11 cellular contexts compared by ENCODE assay signal in genomic region chr6:160029525-160029924, GRCh38.
A peak's percentile ranks its signal among the peaks of the same experiment; 100 is the strongest.
DNase-seq lines count a peak whose midpoint lies in the region; ATAC-seq and TF ChIP-seq lines count a peak whose summit lies in the region.
"Had no signal": no experiment of that assay in that cellular context is flagged by ENCODE, and none has a peak within 500 bp of the region (broad histone marks: within the 10 kb centered on the region; RNA-seq: fewer than 3 reads in every experiment).

No MANE protein-coding gene starts in this region.

- no peaks in the 10 kb centered on the region for H3K9me3 Mint-ChIP-seq in progenitor cell of endocrine pancreas (ENCODE audit: low read depth)

- no peak for ATAC-seq in GM18520 (IDR thresholded peaks at IDR 0.05; ENCODE audit: unreplicated experiment)
- ATAC-seq: Panc1 had no signal

- no peak overlapping the region for H3K4me3 Mint-ChIP-seq in progenitor cell of endocrine pancreas (ENCODE audit: low read depth)

- peaks cover 3% of the 10 kb centered on the region for H3K4me1 Mint-ChIP-seq in progenitor cell of endocrine pancreas (ENCODE audit: low read depth)

- H3K27ac Mint-ChIP-seq in progenitor cell of endocrine pancreas, result peak overlapping the region; percentile 66

- no peaks in the 10 kb centered on the region for H3K9me3 ChIP-seq in SJSA1 (replicated peaks)
- H3K9me3 ChIP-seq: colonic mucosa had no signal

- no peaks in the 10 kb centered on the region for H3K27me3 ChIP-seq in ACC112 (ENCODE audit: insufficient read depth, low read length)
- H3K27me3 ChIP-seq in SJSA1 (replicated peaks), result no peaks in the 10 kb centered on the region
- H3K27me3 ChIP-seq: colonic mucosa had no signal

- no peak overlapping the region for H3K4me3 ChIP-seq in ACC112 (ENCODE audit: low read depth, low read length)
- H3K4me3 ChIP-seq in SJSA1, result no peak overlapping the region
- H3K4me3 ChIP-seq: colonic mucosa had no signal

- no peak for TF ChIP-seq CTCF in progenitor cell of endocrine pancreas (IDR thresholded peaks at IDR 0.05; ENCODE audit: unreplicated experiment)

- H3K27me3 Mint-ChIP-seq in progenitor cell of endocrine pancreas, result no peaks in the 10 kb centered on the region

- H3K36me3 ChIP-seq in ACC112 (ENCODE audit: insufficient read depth, low read length) (peaks cover 31% of the 10 kb centered on the region), SJSA1 (peaks cover 85% of the 10 kb centered on the region)

- DNase-seq in SJSA1 (ENCODE audit: low read depth in 1 of 2, low spot score in 2 of 2) (no peak), glomerular visceral epithelial cell (ENCODE audit: extremely low spot score) (peak; percentile 47), progenitor cell of endocrine pancreas (ENCODE audit: low spot score, unreplicated experiment) (no peak), DMS79 treated with DMSO at 0.1 percent for 48 hours (lab: John Stamatoyannopoulos, UW) (no peak)
- DNase-seq in stimulated activated naive CD4-positive, alpha-beta T cell (lab: John Stamatoyannopoulos, UW), result no peak
- DNase-seq in activated CD4-positive, alpha-beta T cell treated with anti-CD3 and anti-CD28 coated beads for 48 hours, result no peak
- DNase-seq: KBM-7 had no signal

- H2AFZ ChIP-seq in ACC112 (ENCODE audit: low read length, unreplicated experiment), result no peak overlapping the region

- H3K4me1 ChIP-seq in ACC112 (ENCODE audit: control insufficient read depth, insufficient read depth, low read length, unreplicated experiment) (peaks cover 27% of the 10 kb centered on the region), SJSA1 (replicated peaks) (peaks cover 19% of the 10 kb centered on the region)
- H3K4me1 ChIP-seq: colonic mucosa had no signal

- H3K36me3 Mint-ChIP-seq in progenitor cell of endocrine pancreas (ENCODE audit: insufficient read depth), result peaks cover 32% of the 10 kb centered on the region

- peaks cover 7% of the 10 kb centered on the region for H3K79me2 ChIP-seq in ACC112 (ENCODE audit: control insufficient read depth, insufficient read depth, low read length, unreplicated experiment)

- H3K27ac ChIP-seq in ACC112 (ENCODE audit: low read depth, low read length) (peak overlapping the region; percentile 87), SJSA1 (peak overlapping the region; percentile 54)
- H3K27ac ChIP-seq: colonic mucosa had no signal
